In genomic region chr7:100190059-100190711, GRCh38 we compare ENCODE assay signal across 8 cellular contexts. TPM values are rescaled to one million over a fixed set of nuclear protein-coding genes. Genes with fewer than 3 reads are reported as not detected.
DNase-seq lines count a peak whose midpoint lies in the region; ATAC-seq and TF ChIP-seq lines count a peak whose summit lies in the region.

No MANE protein-coding gene starts in this region.

- H4K20me1 ChIP-seq in PC-9 (ENCODE audit: insufficient read depth): no peaks in the 10 kb centered on the region

- H3K36me3 Mint-ChIP-seq in endothelial cell (ENCODE audit: low read depth, unreplicated experiment): no peaks in the 10 kb centered on the region
- no peaks in the 10 kb centered on the region for H3K36me3 Mint-ChIP-seq in stimulated activated memory B cell treated with anti-CD40 and anti-IgM and Interleukin-4, amounts not matched to agents 10 μg/mL and 1 μg/mL and 100 μg/mL, for 72 hours

- no peak overlapping the region for H3K27ac Mint-ChIP-seq in endothelial cell (ENCODE audit: unreplicated experiment)
- peak overlapping the region; percentile 86 for H3K27ac Mint-ChIP-seq in stimulated activated memory B cell treated with anti-CD40 and anti-IgM and Interleukin-4, amounts not matched to agents 10 μg/mL and 1 μg/mL and 100 μg/mL, for 72 hours

- peaks cover 3% of the 10 kb centered on the region for H3K27me3 Mint-ChIP-seq in endothelial cell (ENCODE audit: unreplicated experiment)
- H3K27me3 Mint-ChIP-seq in stimulated activated memory B cell treated with anti-CD40 and anti-IgM and Interleukin-4, amounts not matched to agents 10 μg/mL and 1 μg/mL and 100 μg/mL, for 72 hours: no peaks in the 10 kb centered on the region

- TF ChIP-seq CTCF in AG04450 (IDR thresholded peaks at IDR 0.05; ENCODE audit: low read depth, low read length) (peak; percentile 58), GM13976 (IDR thresholded peaks at IDR 0.05; ENCODE audit: borderline replicate concordance, control extremely low read depth, extremely low read depth, insufficient read depth, missing control alignments) (peak; percentile 15), PC-9 (conservative IDR thresholded peaks at IDR 0.05) (peak; percentile 62), endothelial cell (IDR thresholded peaks at IDR 0.05; ENCODE audit: unreplicated experiment) (peak; percentile 25), lower leg skin (IDR thresholded peaks at IDR 0.05) (no peak)

- H3K9me3 Mint-ChIP-seq in endothelial cell (ENCODE audit: unreplicated experiment): no peaks in the 10 kb centered on the region
- no peaks in the 10 kb centered on the region for H3K9me3 Mint-ChIP-seq in stimulated activated memory B cell treated with anti-CD40 and anti-IgM and Interleukin-4, amounts not matched to agents 10 μg/mL and 1 μg/mL and 100 μg/mL, for 72 hours

- H3K4me1 ChIP-seq in PC-9 (replicated peaks; ENCODE audit: insufficient read depth): peaks cover 22% of the 10 kb centered on the region

- no peaks in the 10 kb centered on the region for H3K36me3 ChIP-seq in PC-9 (ENCODE audit: low read depth)

- CTCF ChIA-PET in AG04450 (lab: Charles Lee): interaction anchor here (0.6 to 3.5 kb wide), 15 partner anchors 9 to 196 kb away, joined by 3 to 22 read pairs (median 5); partner anchors contain the start of genes GPC2 and STAG3
- CTCF ChIA-PET in PC-9 (lab: Charles Lee): interaction anchor here (0.6 kb wide), 2 partner anchors 51 to 53 kb away, joined by 3 to 5 read pairs; no protein-coding TSS in a partner anchor

- H3K27ac ChIP-seq in AG04450 (ENCODE audit: low read depth, low read length): no peak overlapping the region
- H3K27ac ChIP-seq in PC-9: no peak overlapping the region

- no peak for TF ChIP-seq POLR2A in lower leg skin (IDR thresholded peaks at IDR 0.05)

- H3K4me3 Mint-ChIP-seq in endothelial cell (ENCODE audit: unreplicated experiment): no peak overlapping the region
- H3K4me3 Mint-ChIP-seq in stimulated activated memory B cell treated with anti-CD40 and anti-IgM and Interleukin-4, amounts not matched to agents 10 μg/mL and 1 μg/mL and 100 μg/mL, for 72 hours: no peak overlapping the region

- no peaks in the 10 kb centered on the region for H3K9me2 ChIP-seq in PC-9 (ENCODE audit: insufficient read depth)

- H3K27me3 ChIP-seq in AG04450 (ENCODE audit: control insufficient read depth, insufficient read depth, low read length) (no peaks in the 10 kb centered on the region), PC-9 (ENCODE audit: insufficient read depth, low read depth) (no peaks in the 10 kb centered on the region)

- POLR2A ChIA-PET in AG04450 (lab: Yijun Ruan, JAX): no interaction called here
- POLR2A ChIA-PET in PC-9 (lab: Charles Lee; ENCODE audit: unreplicated experiment): interaction anchor here (0.6 kb wide), 1 partner anchor 156 kb away, joined by 3 read pairs; no protein-coding TSS in a partner anchor

- ATAC-seq in stimulated activated memory B cell treated with anti-CD40 and anti-IgM and Interleukin-4, amounts not matched to agents 10 μg/mL and 1 μg/mL and 100 μg/mL, for 72 hours: peak; percentile 68
- no peak for ATAC-seq in HG03432 (IDR thresholded peaks at IDR 0.05; ENCODE audit: unreplicated experiment)
- no peak for ATAC-seq in HG02852 (IDR thresholded peaks at IDR 0.05; ENCODE audit: unreplicated experiment)

- BruUV-seq in PC-9 (replicated peaks; lab: Mats Ljungman, UMichigan): no TSS peak

- no peak overlapping the region for H2AFZ ChIP-seq in PC-9

- in situ Hi-C loops in GM13976 (cut with MboI; ENCODE audit: low sequenced_read_pairs, unreplicated experiment): no loop called here

- H3K4me2 ChIP-seq in PC-9: no peak overlapping the region

- H3F3A ChIP-seq in PC-9 (ENCODE audit: insufficient read depth, low read depth): peaks cover 11% of the 10 kb centered on the region

- peak; percentile 24 for DNase-seq in AG04450 (ENCODE audit: low read depth, low spot score)
- no peak for DNase-seq in GM13976 (ENCODE audit: low spot score)
- no peak for DNase-seq in PC-9
- no peak for DNase-seq in endothelial cell (ENCODE audit: low spot score)
- DNase-seq in lower leg skin (ENCODE audit: low spot score in 2 of 2): no peak

- H3K4me3 ChIP-seq in AG04450 (ENCODE audit: low read depth, low read length) (no peak overlapping the region), PC-9 (no peak overlapping the region), lower leg skin (ENCODE audit: low read depth, poor library complexity, severe bottlenecking) (no peak overlapping the region)

- H3K79me2 ChIP-seq in PC-9 (ENCODE audit: low read depth): no peaks in the 10 kb centered on the region

- WGBS in lower leg skin, 2 donors: 64 to 76% methylated on average over 4 of the region's 4 CpGs

- peaks cover 7% of the 10 kb centered on the region for H3K4me1 Mint-ChIP-seq in endothelial cell (ENCODE audit: unreplicated experiment)
- peaks cover 54% of the 10 kb centered on the region for H3K4me1 Mint-ChIP-seq in stimulated activated memory B cell treated with anti-CD40 and anti-IgM and Interleukin-4, amounts not matched to agents 10 μg/mL and 1 μg/mL and 100 μg/mL, for 72 hours

- H3K9me3 ChIP-seq in AG04450 (ENCODE audit: control insufficient read depth, insufficient read depth, low read length) (no peaks in the 10 kb centered on the region), PC-9 (ENCODE audit: insufficient read depth, low read depth) (no peaks in the 10 kb centered on the region)

- intact Hi-C loops in PC-9 (cut with micrococcal nuclease; ENCODE audit: unreplicated experiment): no loop called here
- intact Hi-C loops in lower leg skin (cut with DNase I; ENCODE audit: low total_unique reads): no loop called here

RNA-seq across cellular contexts. Expression of gene STAG3, which starts 12.5 kb away (rescaled TPM):
- 0.15 and 0.22 TPM in 2 replicates for polyA plus RNA-seq in AG04450 (2011; rRNA removed)
- 0.09 and 0.48 TPM in 2 replicates for polyA minus RNA-seq in AG04450 (2011; rRNA and poly(A)+ RNA removed)
- 0.83 and 1.4 TPM in 2 replicates for total RNA-seq in PC-9 (2021)
- total RNA-seq in endothelial cell (ENCODE audit: unreplicated experiment): 1.9 TPM
- 1 to 10 TPM in 2 of 4 donors, under 1 TPM in 2; 0.34 to 1.8 (median 1.0) TPM for total RNA-seq in lower leg skin

RNA-seq across cellular contexts. Expression of gene GPC2, which starts 13.0 kb away (rescaled TPM):
- 2.6 TPM in 2 replicates for polyA plus RNA-seq in AG04450 (2011; rRNA removed)
- polyA minus RNA-seq in AG04450 (2011; rRNA and poly(A)+ RNA removed): 4.3 and 4.6 TPM in 2 replicates
- total RNA-seq in PC-9 (2021) (4.5 and 10.0 TPM in 2 replicates), endothelial cell (ENCODE audit: unreplicated experiment) (27.2 TPM), lower leg skin (10 to 100 TPM in 3 of 4 donors, 1 to 10 TPM in 1; 7.3 to 27.4 (median 11.8) TPM)

RNA-seq across cellular contexts. Expression of gene GAL3ST4, which starts 21.8 kb away (rescaled TPM):
- polyA plus RNA-seq in AG04450 (2011; rRNA removed): 14.4 and 16.0 TPM in 2 replicates
- polyA minus RNA-seq in AG04450 (2011; rRNA and poly(A)+ RNA removed): 7.6 and 9.0 TPM in 2 replicates
- total RNA-seq in PC-9 (2021): 1.4 and 2.7 TPM in 2 replicates
- total RNA-seq in endothelial cell (ENCODE audit: unreplicated experiment): 4.4 TPM
- total RNA-seq in lower leg skin: 10 to 100 TPM; 25.3 to 36.1 (median 27.2) TPM

RNA-seq across cellular contexts. Expression of gene PVRIG, which starts 29.6 kb away (rescaled TPM):
- 0.42 TPM in 1 of 2 replicates, not detected in the other for polyA plus RNA-seq in AG04450 (2011; rRNA removed)
- 1.3 TPM in 1 of 2 replicates, not detected in the other for polyA minus RNA-seq in AG04450 (2011; rRNA and poly(A)+ RNA removed)
- total RNA-seq in PC-9 (2021): 0.95 and 1.1 TPM in 2 replicates
- total RNA-seq in endothelial cell (ENCODE audit: unreplicated experiment): not detected
- under 1 TPM in 2 of 4 donors, not detected in 2; 0.13 to 0.51 TPM for total RNA-seq in lower leg skin

RNA-seq across cellular contexts. Expression of gene TRAPPC14, which starts 31.7 kb away (rescaled TPM):
- polyA plus RNA-seq in AG04450 (2011; rRNA removed): 3.5 and 6.2 TPM in 2 replicates
- 5.3 and 11.4 TPM in 2 replicates for polyA minus RNA-seq in AG04450 (2011; rRNA and poly(A)+ RNA removed)
- total RNA-seq in PC-9 (2021) (20.5 and 23.4 TPM in 2 replicates), endothelial cell (ENCODE audit: unreplicated experiment) (30.2 TPM), lower leg skin (10 to 100 TPM; 20.8 to 46.5 (median 25.2) TPM)

Comparison
In these comparisons a context has a peak if more than half of its experiments do, and no peak if none do; other contexts are left out.
1. CTCF ChIP-seq: peak in AG04450 (single experiment), GM13976 (single experiment), PC-9 (single experiment) and endothelial cell (single experiment); none in lower leg skin (0 of 3).